Comparison of ENCODE assay signal across 13 cellular contexts in genomic region chr5:149414405-149415244, GRCh38. TPM values are rescaled to one million over a fixed set of nuclear protein-coding genes. Genes with fewer than 3 reads are reported as not detected.
A peak's percentile ranks its signal among the peaks of the same experiment; 100 is the strongest.
DNase-seq lines count a peak whose midpoint lies in the region; ATAC-seq and TF ChIP-seq lines count a peak whose summit lies in the region.
"Had no signal": no experiment of that assay in that cellular context is flagged by ENCODE, and none has a peak within 500 bp of the region (broad histone marks: within the 10 kb centered on the region; RNA-seq: fewer than 3 reads in every experiment).

No MANE protein-coding gene starts in this region.

- H3K9ac ChIP-seq in rectal smooth muscle tissue (ENCODE audit: low read length) (peak overlapping the region; percentile 66), neuronal stem cell (ENCODE audit: low read depth, low read length, poor library complexity) (no peak overlapping the region)

- no peak overlapping the region for H4K8ac ChIP-seq in neuronal stem cell (ENCODE audit: low read depth, low read length)

- H3K4me1 ChIP-seq in BE2C (peaks cover 42% of the 10 kb centered on the region), rectal smooth muscle tissue (ENCODE audit: control insufficient read depth, insufficient read depth, low read length) (peaks cover 48% of the 10 kb centered on the region), neuronal stem cell (ENCODE audit: control insufficient read depth in 2 of 2, insufficient read depth in 1 of 2, low read depth in 1 of 2, low read length in 2 of 2) (peaks cover 9% of the 10 kb centered on the region in 2 donors)

- peak; percentile 28 to 72 for ATAC-seq in left cardiac atrium
- no peak for ATAC-seq in GM19467 (IDR thresholded peaks at IDR 0.05; ENCODE audit: unreplicated experiment)
- ATAC-seq in HG03025 (IDR thresholded peaks at IDR 0.05; ENCODE audit: low FRiP score, unreplicated experiment), result no peak
- ATAC-seq: activated naive CD8-positive, alpha-beta T cell treated with anti-CD3 and anti-CD28 coated beads, Interleukin-2, amount 50 U/mL, for 24 hours had no signal

- H2BK120ac ChIP-seq in neuronal stem cell (ENCODE audit: low read depth, low read length), result no peak overlapping the region

- H2BK5ac ChIP-seq in neuronal stem cell (ENCODE audit: low read length), result no peak overlapping the region

- H3K27me3 ChIP-seq in BE2C (no peaks in the 10 kb centered on the region), rectal smooth muscle tissue (ENCODE audit: control insufficient read depth, insufficient read depth, low read length) (no peaks in the 10 kb centered on the region), neuronal stem cell (ENCODE audit: control insufficient read depth in 3 of 3, insufficient read depth in 3 of 3, low read depth in 1 of 3, low read length in 3 of 3) (peaks cover 0 to 7% (median 0%) of the 10 kb centered on the region in 3 experiments)

- no peak overlapping the region for H3K4me2 ChIP-seq in neuronal stem cell (ENCODE audit: insufficient read depth, low read length, poor library complexity, severe bottlenecking)

- no CpG with 5 or more reads among the region's 9 CpGs for WGBS in neuronal stem cell (ENCODE audit: extremely low coverage in 2 of 2, insufficient read length in 2 of 2, insufficient replicate concordance in 1 of 2), 2 donors

- peak; percentile 72 for DNase-seq in BE2C
- DNase-seq in astrocyte of the spinal cord (ENCODE audit: low read depth, low spot score), result peak; percentile 67
- peak; percentile 71 for DNase-seq in left cardiac atrium
- DNase-seq in neuronal stem cell (ENCODE audit: low spot score), result no peak
- DNase-seq in NCI-H2081 (lab: John Stamatoyannopoulos, UW), result no peak
- DNase-seq: activated naive CD8-positive, alpha-beta T cell treated with anti-CD3 and anti-CD28 coated beads, Interleukin-2, amount 50 U/mL, for 24 hours; NCI-H1417 treated with DMSO at 0.1 percent for 48 hours; NK-92 treated with Interleukin-12 subunit alpha and Interleukin-12 subunit beta, amount 100 ng/mL, for 24 hours had no signal

- no peak overlapping the region for H3K23ac ChIP-seq in neuronal stem cell (ENCODE audit: low read depth, low read length, poor library complexity)

- H3K4me3 ChIP-seq in BE2C (ENCODE audit: low read depth, low read length), result no peak overlapping the region
- no peak overlapping the region for H3K4me3 ChIP-seq in astrocyte of the spinal cord (ENCODE audit: low read depth, low read length)
- peak overlapping the region; percentile 93 for H3K4me3 ChIP-seq in rectal smooth muscle tissue (ENCODE audit: low read length)
- no peak overlapping the region for H3K4me3 ChIP-seq in neuronal stem cell (ENCODE audit: low read length in 2 of 2)

- no peak overlapping the region for H2AK5ac ChIP-seq in neuronal stem cell (ENCODE audit: low read depth, low read length)

- intact Hi-C loops in left cardiac atrium (cut with DNase I), result no loop called here

- H2BK12ac ChIP-seq in neuronal stem cell (ENCODE audit: low read length), result no peak overlapping the region

- no peak overlapping the region for H3K4ac ChIP-seq in neuronal stem cell (ENCODE audit: low read length)

- H3K27ac ChIP-seq in rectal smooth muscle tissue (ENCODE audit: low read depth, low read length), result peak overlapping the region; percentile 99
- H3K27ac ChIP-seq in neuronal stem cell (replicated peaks; ENCODE audit: low read length), result no peak overlapping the region
- H3K27ac ChIP-seq: C4-2B had no signal

- no peak for TF ChIP-seq CTCF in BE2C (IDR thresholded peaks at IDR 0.05; ENCODE audit: low read depth, low read length)
- TF ChIP-seq CTCF in astrocyte of the spinal cord (IDR thresholded peaks at IDR 0.05; ENCODE audit: low read depth, low read length), result no peak

- in situ Hi-C loops in astrocyte of the spinal cord (cut with HindIII; ENCODE audit: low sequenced_read_pairs), result no loop called here

- no peak overlapping the region for H3K14ac ChIP-seq in neuronal stem cell (ENCODE audit: low read length)

- no peaks in the 10 kb centered on the region for H3K36me3 ChIP-seq in BE2C
- H3K36me3 ChIP-seq in rectal smooth muscle tissue (ENCODE audit: control insufficient read depth, insufficient read depth, low read length), result peaks cover 50% of the 10 kb centered on the region
- H3K36me3 ChIP-seq in neuronal stem cell (replicated peaks in 1 of 2; ENCODE audit: control insufficient read depth in 2 of 2, insufficient read depth in 2 of 2, low read length in 2 of 2), result no peaks in the 10 kb centered on the region

- H3K79me1 ChIP-seq in neuronal stem cell (ENCODE audit: low read depth, low read length), result no peaks in the 10 kb centered on the region

- no peak overlapping the region for H2AFZ ChIP-seq in neuronal stem cell (ENCODE audit: low read length)

- H4K91ac ChIP-seq in neuronal stem cell (ENCODE audit: low read depth, low read length, poor library complexity), result no peak overlapping the region

- H3K9me3 ChIP-seq in BE2C (no peaks in the 10 kb centered on the region), neuronal stem cell (replicated peaks in 1 of 2; ENCODE audit: control insufficient read depth in 2 of 2, insufficient read depth in 1 of 2, low read depth in 1 of 2, low read length in 2 of 2) (no peaks in the 10 kb centered on the region)

- H2BK15ac ChIP-seq in neuronal stem cell (ENCODE audit: low read length), result no peak overlapping the region

- H3K18ac ChIP-seq in neuronal stem cell (ENCODE audit: low read length), result no peak overlapping the region

RNA-seq across cellular contexts. Expression of gene IL17B, which starts 35.5 kb away (rescaled TPM):
- polyA plus RNA-seq in BE2C (2012; ENCODE audit: insufficient read depth, insufficient read length, low read depth), result 1.1 TPM
- under 1 TPM; 0.44 to 0.89 TPM for total RNA-seq in left cardiac atrium
- not detected for polyA plus RNA-seq in neuronal stem cell (2013, experiment 1 of 2)
- polyA plus RNA-seq in neuronal stem cell (2013, experiment 2 of 2), result not detected
- total RNA-seq: lower leg skin had no signal

RNA-seq across cellular contexts. Expression of gene PCYOX1L, which starts 56.8 kb away (rescaled TPM):
- 65.1 TPM for polyA plus RNA-seq in BE2C (2012; ENCODE audit: insufficient read depth, insufficient read length, low read depth)
- total RNA-seq in left cardiac atrium, result 1 to 10 TPM; 5.2 to 5.4 TPM
- 16.0 TPM for polyA plus RNA-seq in neuronal stem cell (2013, experiment 1 of 2)
- polyA plus RNA-seq in neuronal stem cell (2013, experiment 2 of 2), result 16.3 TPM

Comparison
In these comparisons a context has a peak if more than half of its experiments do, and no peak if none do; other contexts are left out.
1. DNase-seq: peak in BE2C (single experiment), astrocyte of the spinal cord (single experiment) and left cardiac atrium (single experiment); none in neuronal stem cell (single experiment) and NCI-H2081 (0 of 2).
2. ATAC-seq: peak in left cardiac atrium (2 of 2); none in GM19467 (single experiment) and HG03025 (single experiment).